ENCODE assay signal across 8 cellular contexts in the genomic region with DNA sequence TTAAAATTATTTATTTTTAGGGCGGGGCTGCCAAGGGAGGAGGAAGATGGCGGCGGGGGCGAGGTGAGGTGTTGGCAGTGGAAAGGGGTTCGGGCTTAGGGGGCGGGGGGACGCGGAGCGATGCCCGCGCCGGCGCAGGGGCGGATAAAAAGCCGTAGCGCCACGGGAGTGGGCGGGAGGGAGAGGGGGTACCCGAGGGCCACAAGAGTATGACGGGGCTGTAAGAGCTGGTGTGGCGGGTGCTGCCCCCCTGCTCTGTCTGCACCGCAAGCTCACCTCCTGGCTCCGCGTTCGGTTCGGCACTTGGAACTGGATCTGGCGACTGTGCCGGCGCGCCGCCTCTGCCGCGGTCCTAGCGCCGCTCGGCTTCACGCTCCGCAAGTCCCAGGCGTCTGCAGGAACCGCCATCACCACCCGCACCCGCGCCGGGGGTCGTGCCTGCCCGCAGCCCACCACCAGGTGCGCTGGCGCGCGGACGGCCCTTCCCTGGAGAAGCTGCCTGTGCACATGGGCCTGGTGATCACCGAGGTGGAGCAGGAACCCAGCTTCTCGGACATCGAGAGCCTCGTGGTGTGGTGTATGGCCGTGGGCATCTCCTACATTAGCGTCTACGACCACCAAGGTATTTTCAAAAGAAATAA.
DNase-seq lines count a peak whose midpoint lies in the region; ATAC-seq, FAIRE-seq and TF ChIP-seq lines count a peak whose summit lies in the region.

No MANE protein-coding gene starts in this region.

- no peaks in the 10 kb centered on the region for H3K4me1 ChIP-seq in CD4-positive, alpha-beta memory T cell (ENCODE audit: insufficient read depth, low read length)
- H3K4me1 ChIP-seq in K562 (replicated peaks in 1 of 2; ENCODE audit: control insufficient read depth in 2 of 2, insufficient read depth in 2 of 2, low read length in 2 of 2): peaks cover 0 to 6% of the 10 kb centered on the region in 2 experiments; a peak in 2 of 5 replicates
- no peaks in the 10 kb centered on the region for H3K4me1 ChIP-seq in iPS-20b (ENCODE audit: insufficient read depth, low read length)

- peaks cover 0 to 8% (median 1%) of the 10 kb centered on the region in 4 donors for H3K4me1 Mint-ChIP-seq in CD4-positive, alpha-beta memory T cell

- intact Hi-C loops in CD4-positive, alpha-beta memory T cell (cut with micrococcal nuclease): no loop called here
- intact Hi-C loops in K562 (cut with micrococcal nuclease): no loop called here

- H3K79me2 ChIP-seq in K562 (ENCODE audit: control insufficient read depth, insufficient read depth, low read length): no peaks in the 10 kb centered on the region

- H3K9me3 Mint-ChIP-seq in CD4-positive, alpha-beta memory T cell: peaks cover 0 to 2% (median 0%) of the 10 kb centered on the region in 8 donors

- no peak for DNase-seq in CD4-positive, alpha-beta memory T cell
- DNase-seq in NCI-H1105 treated with DMSO at 0.1 percent for 48 hours (lab: John Stamatoyannopoulos, UW) (peak; percentile 38), K562 (ENCODE audit: extremely low read depth in 1 of 4, low spot score in 3 of 4) (peak; percentile 13 to 38 (median 19)), skeletal muscle cell (ENCODE audit: low read depth) (no peak)
- no peak for DNase-seq in effector CD4-positive, alpha-beta T cell

- BruUV-seq in K562 (replicated peaks; lab: Mats Ljungman, UMichigan): no TSS peak

- H3K36me3 ChIP-seq in CD4-positive, alpha-beta memory T cell (ENCODE audit: insufficient read depth, low read length): no peaks in the 10 kb centered on the region
- no peaks in the 10 kb centered on the region for H3K36me3 ChIP-seq in K562 (ENCODE audit: control insufficient read depth, insufficient read depth, low read length)
- H3K36me3 ChIP-seq in iPS-20b (ENCODE audit: insufficient read depth, low read depth, low read length): no peaks in the 10 kb centered on the region

- H3K27me3 ChIP-seq in CD4-positive, alpha-beta memory T cell (ENCODE audit: insufficient read depth, low read length): no peaks in the 10 kb centered on the region
- H3K27me3 ChIP-seq in K562 (ENCODE audit: control insufficient read depth in 2 of 2, insufficient read depth in 2 of 2, low read length in 2 of 2) (no peaks in the 10 kb centered on the region), iPS-20b (ENCODE audit: insufficient read depth, low read length) (no peaks in the 10 kb centered on the region)

- WGBS in K562 (ENCODE audit: insufficient coverage, low coverage, missing lambda C conversion rate): 2% methylated on average over 20 of the region's 58 CpGs

- H3K9ac ChIP-seq in K562 (ENCODE audit: insufficient read depth in 1 of 2, low read depth in 2 of 2, low read length in 2 of 2) (peak overlapping the region in 1 of 2 experiments; percentile 88; a peak in 3 of 4 replicates), iPS-20b (ENCODE audit: low read depth, low read length) (peak overlapping the region; percentile 76; the same call in 1 of the 2 replicates)

- TF ChIP-seq CTCF in K562 (IDR thresholded peaks at IDR 0.05 in 2 of 3, conservative IDR thresholded peaks at IDR 0.05 in 1 of 3; ENCODE audit: insufficient read depth in 2 of 3, low read depth in 1 of 3, low read length in 3 of 3): no peak

- peak overlapping the region; percentile 32 to 64 (median 45) for H3K4me3 Mint-ChIP-seq in CD4-positive, alpha-beta memory T cell

- no peaks in the 10 kb centered on the region for H3K9me1 ChIP-seq in K562 (ENCODE audit: control insufficient read depth, insufficient read depth, low read length)

- no peak for TF ChIP-seq EP300 in K562 (IDR thresholded peaks at IDR 0.05; ENCODE audit: low read length)

- H4K20me1 ChIP-seq in K562 (replicated peaks; ENCODE audit: control insufficient read depth, insufficient read depth, low read length): no peaks in the 10 kb centered on the region

- no peak for FAIRE-seq in K562 (lab: Jason Lieb, UNC)

- TF ChIP-seq POLR2A in K562 (conservative IDR thresholded peaks at IDR 0.05): no peak

- no peak overlapping the region for H3K4me3 ChIP-seq in CD4-positive, alpha-beta memory T cell (ENCODE audit: low read length in 2 of 2)
- H3K4me3 ChIP-seq in K562 (peak overlapping the region; percentile 49), iPS-20b (ENCODE audit: low read length) (peak overlapping the region; percentile 82), skeletal muscle cell (ENCODE audit: low read depth, low read length) (peak overlapping the region; percentile 66)

- no peak overlapping the region for H3K27ac Mint-ChIP-seq in CD4-positive, alpha-beta memory T cell

- POLR2A ChIA-PET in CD4-positive, alpha-beta memory T cell (lab: Charles Lee; ENCODE audit: partially characterized antibody): no interaction called here
- POLR2A ChIA-PET in K562 (lab: Yijun Ruan, JAX): no interaction called here

- no peaks in the 10 kb centered on the region for H3K9me3 ChIP-seq in CD4-positive, alpha-beta memory T cell (ENCODE audit: control insufficient read depth in 1 of 2, low read length in 2 of 2)
- H3K9me3 ChIP-seq in K562 (replicated peaks; ENCODE audit: control insufficient read depth, insufficient read depth, low read depth, low read length) (no peaks in the 10 kb centered on the region), iPS-20b (ENCODE audit: insufficient read depth, low read depth, low read length) (no peaks in the 10 kb centered on the region)

- peak overlapping the region; percentile 86 for H2AFZ ChIP-seq in K562 (ENCODE audit: low read depth, low read length)

- peak overlapping the region; percentile 60 for H3K4me2 ChIP-seq in K562 (ENCODE audit: insufficient read depth, low read length)

- H3K36me3 Mint-ChIP-seq in CD4-positive, alpha-beta memory T cell: no peaks in the 10 kb centered on the region

- H3K27ac ChIP-seq in CD4-positive, alpha-beta memory T cell (ENCODE audit: low read depth, low read length): no peak overlapping the region
- H3K27ac ChIP-seq in K562 (ENCODE audit: extremely low read depth, low read depth, low read length) (no peak overlapping the region), iPS-20b (ENCODE audit: low read length) (no peak overlapping the region)

- H3K27me3 Mint-ChIP-seq in CD4-positive, alpha-beta memory T cell: peaks cover 29 to 37% of the 10 kb centered on the region in 2 donors

- ATAC-seq in GM19438 (IDR thresholded peaks at IDR 0.05; ENCODE audit: low read depth, unreplicated experiment) (peak; percentile 80), K562 (peak; percentile 94), HG03196 (IDR thresholded peaks at IDR 0.05; ENCODE audit: unreplicated experiment) (no peak)

- no peak for TF ChIP-seq RAD21 in K562 (CRISPR knock-in tag; conservative IDR thresholded peaks at IDR 0.05 in 1 of 2, IDR thresholded peaks at IDR 0.05 in 1 of 2)

- CTCF ChIA-PET in CD4-positive, alpha-beta memory T cell (lab: Charles Lee; ENCODE audit: partially characterized antibody): no interaction called here
- CTCF ChIA-PET in K562 (lab: Yijun Ruan, JAX; ENCODE audit: low intra/inter-chr PET ratio): no interaction called here

- in situ Hi-C loops in K562 (cut with MboI): no loop called here

TF ChIP-seq in K562, 482 proteins besides CTCF, POLR2A, EP300 and RAD21 (continues in another document):
- TF ChIP-seq DDX20 (tag; IDR thresholded peaks at IDR 0.05; ENCODE audit: low read depth): no peak
- TF ChIP-seq MYBL2 (IDR thresholded peaks at IDR 0.05; ENCODE audit: low read depth): no peak
- no peak for TF ChIP-seq MYBL2 (CRISPR knock-in tag; IDR thresholded peaks at IDR 0.05; ENCODE audit: borderline replicate concordance)
- TF ChIP-seq NRF1 (conservative IDR thresholded peaks at IDR 0.05 in 1 of 2, IDR thresholded peaks at IDR 0.05 in 1 of 2): peak; percentile 57 to 68
- peak; percentile 55 for TF ChIP-seq RBBP5 (IDR thresholded peaks at IDR 0.05; ENCODE audit: borderline replicate concordance, insufficient read depth, low read length, poor library complexity, severe bottlenecking)
- no peak for TF ChIP-seq HMG20A (CRISPR knock-in tag; conservative IDR thresholded peaks at IDR 0.05)
- peak; percentile 22 for TF ChIP-seq TBP (optimal IDR thresholded peaks at IDR 0.05; ENCODE audit: low read depth, low read length)
- TF ChIP-seq POLR2G (IDR thresholded peaks at IDR 0.05; ENCODE audit: low read depth, low read length): peak; percentile 55; the same call in 1 of the 2 replicates
- peak; percentile 21; the same call in 1 of the 2 replicates for TF ChIP-seq PHF8 (IDR thresholded peaks at IDR 0.05; ENCODE audit: borderline replicate concordance, low read length)
- TF ChIP-seq NR1H2 (CRISPR knock-in tag; IDR thresholded peaks at IDR 0.05): no peak
- peak; percentile 34; the same call in 1 of the 2 replicates for TF ChIP-seq RBFOX2 (IDR thresholded peaks at IDR 0.05; ENCODE audit: low read depth, low read length)
- TF ChIP-seq, protein P1, sequence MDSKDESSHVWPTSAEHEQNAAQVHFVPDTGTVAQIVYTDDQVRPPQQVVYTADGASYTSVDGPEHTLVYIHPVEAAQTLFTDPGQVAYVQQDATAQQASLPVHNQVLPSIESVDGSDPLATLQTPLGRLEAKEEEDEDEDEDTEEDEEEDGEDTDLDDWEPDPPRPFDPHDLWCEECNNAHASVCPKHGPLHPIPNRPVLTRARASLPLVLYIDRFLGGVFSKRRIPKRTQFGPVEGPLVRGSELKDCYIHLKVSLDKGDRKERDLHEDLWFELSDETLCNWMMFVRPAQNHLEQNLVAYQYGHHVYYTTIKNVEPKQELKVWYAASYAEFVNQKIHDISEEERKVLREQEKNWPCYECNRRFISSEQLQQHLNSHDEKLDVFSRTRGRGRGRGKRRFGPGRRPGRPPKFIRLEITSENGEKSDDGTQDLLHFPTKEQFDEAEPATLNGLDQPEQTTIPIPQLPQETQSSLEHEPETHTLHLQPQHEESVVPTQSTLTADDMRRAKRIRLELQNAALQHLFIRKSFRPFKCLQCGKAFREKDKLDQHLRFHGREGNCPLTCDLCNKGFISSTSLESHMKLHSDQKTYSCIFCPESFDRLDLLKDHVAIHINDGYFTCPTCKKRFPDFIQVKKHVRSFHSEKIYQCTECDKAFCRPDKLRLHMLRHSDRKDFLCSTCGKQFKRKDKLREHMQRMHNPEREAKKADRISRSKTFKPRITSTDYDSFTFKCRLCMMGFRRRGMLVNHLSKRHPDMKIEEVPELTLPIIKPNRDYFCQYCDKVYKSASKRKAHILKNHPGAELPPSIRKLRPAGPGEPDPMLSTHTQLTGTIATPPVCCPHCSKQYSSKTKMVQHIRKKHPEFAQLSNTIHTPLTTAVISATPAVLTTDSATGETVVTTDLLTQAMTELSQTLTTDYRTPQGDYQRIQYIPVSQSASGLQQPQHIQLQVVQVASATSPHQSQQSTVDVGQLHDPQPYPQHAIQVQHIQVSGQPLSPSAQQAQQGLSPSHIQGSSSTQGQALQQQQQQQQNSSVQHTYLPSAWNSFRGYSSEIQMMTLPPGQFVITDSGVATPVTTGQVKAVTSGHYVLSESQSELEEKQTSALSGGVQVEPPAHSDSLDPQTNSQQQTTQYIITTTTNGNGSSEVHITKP (IDR thresholded peaks at IDR 0.05; ENCODE audit: partially characterized antibody): no peak
- TF ChIP-seq POLR2B (IDR thresholded peaks at IDR 0.05; ENCODE audit: low read depth, partially characterized antibody): no peak
- no peak for TF ChIP-seq RFX5 (IDR thresholded peaks at IDR 0.05; ENCODE audit: low read depth, low read length)
- peak; percentile 16; the same call in 1 of the 2 replicates for TF ChIP-seq L3MBTL2 (IDR thresholded peaks at IDR 0.05)

Comparison
In these comparisons a context has a peak if more than half of its experiments do, and no peak if none do; other contexts are left out.
1. DNase-seq: peak in NCI-H1105 treated with DMSO at 0.1 percent for 48 hours (single experiment) and K562 (4 of 4); none in CD4-positive, alpha-beta memory T cell (0 of 5), skeletal muscle cell (single experiment) and effector CD4-positive, alpha-beta T cell (single experiment).
2. H3K4me3 ChIP-seq: peak in K562 (single experiment), iPS-20b (single experiment) and skeletal muscle cell (single experiment); none in CD4-positive, alpha-beta memory T cell (0 of 2).